Comparison of ENCODE assay signal across 16 cellular contexts in genomic region chr2:219419331-219420197, GRCh38. TPM values are rescaled to one million over a fixed set of nuclear protein-coding genes. Genes with fewer than 3 reads are reported as not detected.
DNase-seq lines count a peak whose midpoint lies in the region; ATAC-seq and TF ChIP-seq lines count a peak whose summit lies in the region.
"Had no signal": no experiment of that assay in that cellular context is flagged by ENCODE, and none has a peak within 500 bp of the region (broad histone marks: within the 10 kb centered on the region; RNA-seq: fewer than 3 reads in every experiment).

No MANE protein-coding gene starts in this region.

- no peak overlapping the region for H3K27ac ChIP-seq in left lung

- H3K27me3 Mint-ChIP-seq in brain = peaks cover 19% of the 10 kb centered on the region

- H3K36me3 Mint-ChIP-seq in brain = no peaks in the 10 kb centered on the region
- H3K36me3 Mint-ChIP-seq: natural killer cell treated with Interleukin-12 subunit alpha and Interleukin-12 subunit beta and Interleukin-15 and Interleukin-18, amount 100 ng/mL, for 72 hours had no signal

- peak overlapping the region in 3 of 5 experiments; percentile 35 to 77 (median 59) for H3K4me3 Mint-ChIP-seq in brain
- H3K4me3 Mint-ChIP-seq: natural killer cell treated with Interleukin-12 subunit alpha and Interleukin-12 subunit beta and Interleukin-15 and Interleukin-18, amount 100 ng/mL, for 72 hours had no signal

- no peaks in the 10 kb centered on the region for H3K9me3 ChIP-seq in MG63
- no peaks in the 10 kb centered on the region for H3K9me3 ChIP-seq in left lung
- H3K9me3 ChIP-seq in skeletal muscle satellite cell (replicated peaks; ENCODE audit: low read length) = no peaks in the 10 kb centered on the region

- intact Hi-C loops in left lung (cut with DNase I) = no loop called here

- H3K9me3 Mint-ChIP-seq in brain = peaks cover 0 to 4% (median 3%) of the 10 kb centered on the region in 5 experiments
- H3K9me3 Mint-ChIP-seq: natural killer cell treated with Interleukin-12 subunit alpha and Interleukin-12 subunit beta and Interleukin-15 and Interleukin-18, amount 100 ng/mL, for 72 hours had no signal

- no peaks in the 10 kb centered on the region for H3K27me3 ChIP-seq in MG63
- peaks cover 14 to 66% of the 10 kb centered on the region in 2 donors for H3K27me3 ChIP-seq in left lung
- peaks cover 10% of the 10 kb centered on the region for H3K27me3 ChIP-seq in skeletal muscle satellite cell (ENCODE audit: control insufficient read depth, insufficient read depth, low read length)

- TF ChIP-seq CTCF in brain (conservative IDR thresholded peaks at IDR 0.05) (no peak), left lung (IDR thresholded peaks at IDR 0.05) (no peak)

- ATAC-seq in left lung (peak; percentile 12), GM18498 (IDR thresholded peaks at IDR 0.05; ENCODE audit: unreplicated experiment) (no peak)
- ATAC-seq: natural killer cell treated with Interleukin-12 subunit alpha and Interleukin-12 subunit beta and Interleukin-15 and Interleukin-18, amount 100 ng/mL, for 72 hours had no signal

- H3K4me2 ChIP-seq in skeletal muscle satellite cell (ENCODE audit: low read length) = peak overlapping the region; percentile 80

- H3K4me1 ChIP-seq in left lung (peaks cover 0 to 14% of the 10 kb centered on the region in 2 donors), skeletal muscle satellite cell (ENCODE audit: control insufficient read depth, insufficient read depth, low read length) (peaks cover 32% of the 10 kb centered on the region)

- peak; percentile 57 for DNase-seq in MG63
- no peak for DNase-seq in left lung
- DNase-seq in stimulated activated CD4-positive, alpha-beta T cell treated with anti-CD3 and anti-CD28 coated beads, Interleukin-2, amount 100 ng/mL, for 48 hours = no peak
- DNase-seq in NK-92 treated with Interleukin-12 subunit alpha and Interleukin-12 subunit beta, amount 100 ng/mL, for 24 hours (lab: John Stamatoyannopoulos, UW) = no peak
- DNase-seq in NCI-H2107 (lab: John Stamatoyannopoulos, UW) = no peak
- DNase-seq: activated CD4-positive, alpha-beta T cell treated with anti-CD3 and anti-CD28 coated beads for 4 hours; activated T-cell treated with anti-CD3 and anti-CD28 coated beads, Interleukin-2, amount 50 U/mL, for 48 hours; dermis blood vessel endothelial cell; DND-41; Karpas-422; T-helper 1 cell had no signal

- peak overlapping the region in 2 of 5 experiments; percentile 30 to 50 for H3K27ac Mint-ChIP-seq in brain
- H3K27ac Mint-ChIP-seq: natural killer cell treated with Interleukin-12 subunit alpha and Interleukin-12 subunit beta and Interleukin-15 and Interleukin-18, amount 100 ng/mL, for 72 hours had no signal

- H3K36me3 ChIP-seq in MG63 (no peaks in the 10 kb centered on the region), left lung (no peaks in the 10 kb centered on the region), skeletal muscle satellite cell (ENCODE audit: insufficient read depth, low read length) (peaks cover 24% of the 10 kb centered on the region)

- peak overlapping the region; percentile 83 for H3K9ac ChIP-seq in skeletal muscle satellite cell (ENCODE audit: low read depth, low read length)

- H3K4me3 ChIP-seq in MG63 (no peak overlapping the region), left lung (no peak overlapping the region), skeletal muscle satellite cell (ENCODE audit: low read length) (peak overlapping the region; percentile 74)

- H3K4me1 Mint-ChIP-seq in brain = peaks cover 41% of the 10 kb centered on the region

RNA-seq across cellular contexts. Expression of gene DES, which starts 1.4 kb away (rescaled TPM):
- total RNA-seq in MG63 (2014; rRNA removed; shearing (Covaris generic); ENCODE audit: low replicate concordance) = 3.8 and 22.6 TPM in 2 replicates
- 9.7 TPM for polyA plus RNA-seq in brain (ENCODE audit: insufficient read depth, low read depth, low replicate concordance)
- 100 to 1,000 TPM in 1 of 2 donors, 10 to 100 TPM in 1; 32.0 to 101 TPM for total RNA-seq in left lung
- total RNA-seq in skeletal muscle satellite cell (2012; rRNA removed) = 73.8 and 446 TPM in 2 replicates
- total RNA-seq: dermis blood vessel endothelial cell; natural killer cell treated with Interleukin-12 subunit alpha and Interleukin-12 subunit beta and Interleukin-15 and Interleukin-18, amount 100 ng/mL, for 72 hours had no signal
- polyA plus RNA-seq: keratinocyte had no signal

RNA-seq across cellular contexts. Expression of gene SPEG, which starts 15.1 kb away (rescaled TPM):
- 11.6 and 12.6 TPM in 2 replicates for total RNA-seq in MG63 (2014; rRNA removed; shearing (Covaris generic); ENCODE audit: low replicate concordance)
- polyA plus RNA-seq in brain (ENCODE audit: insufficient read depth, low read depth, low replicate concordance) = 26.3 TPM
- 10 to 100 TPM in 1 of 2 donors, 1 to 10 TPM in 1; 7.3 to 11.7 TPM for total RNA-seq in left lung
- 9.6 and 11.4 TPM in 2 replicates for total RNA-seq in skeletal muscle satellite cell (2012; rRNA removed)

RNA-seq across cellular contexts. Expression of gene DNPEP, which starts 31.9 kb away (rescaled TPM):
- 56.4 and 73.1 TPM in 2 replicates for total RNA-seq in MG63 (2014; rRNA removed; shearing (Covaris generic); ENCODE audit: low replicate concordance)
- 43.5 TPM for polyA plus RNA-seq in brain (ENCODE audit: insufficient read depth, low read depth, low replicate concordance)
- 10 to 100 TPM; 41.6 to 62.9 TPM for total RNA-seq in left lung
- 69.5 and 79.3 TPM in 2 replicates for total RNA-seq in skeletal muscle satellite cell (2012; rRNA removed)
